In the genomic region with DNA sequence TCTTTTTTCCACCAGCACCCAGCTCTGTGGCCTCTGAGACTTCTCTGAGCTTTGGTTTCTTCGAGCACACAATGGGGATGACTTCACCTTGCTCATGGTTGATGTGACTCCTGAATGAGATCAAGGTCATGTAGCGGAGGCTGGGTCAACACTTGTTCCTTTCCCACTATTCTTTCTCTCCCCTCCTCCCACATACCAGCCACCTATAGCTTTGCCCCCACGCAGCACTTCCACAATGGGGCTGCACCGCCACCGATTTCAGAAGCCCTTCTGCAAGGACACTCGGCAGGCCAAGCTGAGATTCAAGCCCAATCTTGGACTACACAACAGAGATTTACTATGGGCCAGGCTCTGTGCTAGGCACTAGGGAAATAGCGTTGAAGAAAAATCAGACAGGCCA, we compare ENCODE assay signal across 22 cellular contexts.
"Had no signal": no experiment of that assay in that cellular context is flagged by ENCODE, and none has a peak within 500 bp of the region (broad histone marks: within the 10 kb centered on the region; RNA-seq: fewer than 3 reads in every experiment).

No MANE protein-coding gene starts in this region.

- H3K4me3 Mint-ChIP-seq: activated CD4-positive, alpha-beta T cell treated with anti-CD3 and anti-CD28 coated beads, Interleukin-2, amount 10 ng/mL, durations not matched to agents 7 days and 5 days; activated naive CD4-positive, alpha-beta T cell treated with anti-CD3 and anti-CD28 coated beads for 36 hours; activated T-cell treated with anti-CD3 and anti-CD28 coated beads, Interleukin-2, amount 50 U/mL, for 4 hours; T-helper 2 cell treated with Interferon-gamma antibody and Interleukin-4, amounts not matched to agents 5 μg/mL and 100 μg/mL, for 36 hours had no signal

- H3K27me3 Mint-ChIP-seq: activated CD4-positive, alpha-beta T cell treated with anti-CD3 and anti-CD28 coated beads, Interleukin-2, amount 10 ng/mL, durations not matched to agents 7 days and 5 days had no signal

- H3K9ac ChIP-seq: SK-N-SH had no signal

- H3K27ac Mint-ChIP-seq: activated CD4-positive, alpha-beta T cell treated with anti-CD3 and anti-CD28 coated beads, Interleukin-2, amount 10 ng/mL, durations not matched to agents 7 days and 5 days; activated naive CD4-positive, alpha-beta T cell treated with anti-CD3 and anti-CD28 coated beads for 36 hours; activated T-helper 2 cell treated with anti-CD3 and anti-CD28 coated beads, Interferon-gamma antibody, Interleukin-2, Interleukin-4, amounts not matched to agents 10 μg/mL and 5 μg/mL and 100 μg/mL, durations not matched to agents 14 hours and 24 hours and 36 hours; T-helper 2 cell treated with Interferon-gamma antibody and Interleukin-4, amounts not matched to agents 5 μg/mL and 100 μg/mL, for 36 hours had no signal

- H3K9me3 ChIP-seq: psoas muscle, SK-N-SH, stomach, suprapubic skin, tibial nerve, uterus had no signal

- DNase-seq: activated CD4-positive, alpha-beta T cell treated with anti-CD3 and anti-CD28 coated beads, Interleukin-2, amount 10 ng/mL, durations not matched to agents 7 days and 5 days; activated CD4-positive, CD25-positive, alpha-beta regulatory T cell treated with anti-CD3 and anti-CD28 coated beads, Interleukin-2, amount 50 U/mL, for 72 hours; activated naive CD4-positive, alpha-beta T cell treated with anti-CD3 and anti-CD28 coated beads for 36 hours; activated T-cell treated with anti-CD3 and anti-CD28 coated beads, Interleukin-2, amount 50 U/mL, for 4 hours; cerebellar nuclear complex; effector CD4-positive, alpha-beta T cell; foreskin melanocyte; glutamatergic neuron; left ventricle myocardium superior; psoas muscle; SK-N-SH; stimulated activated CD4-positive, alpha-beta T cell treated with anti-CD3 and anti-CD28 coated beads, Interleukin-1b, Interleukin-23, amount 100 ng/mL, for 48 hours; stomach; uterus had no signal

- ATAC-seq: activated T-cell treated with anti-CD3 and anti-CD28 coated beads, Interleukin-2, amount 50 U/mL, for 4 hours; esophagus mucosa; left ventricle myocardium superior; psoas muscle had no signal

- H3K4me2 ChIP-seq: hepatocyte, SK-N-SH had no signal

- H3K4me3 ChIP-seq: coronary artery, hepatocyte, psoas muscle, stomach, suprapubic skin, tibial nerve, uterus had no signal

- H3K27me3 ChIP-seq: hepatocyte, stomach, suprapubic skin, tibial nerve, uterus had no signal

- H3K9me3 Mint-ChIP-seq: activated CD4-positive, alpha-beta T cell treated with anti-CD3 and anti-CD28 coated beads, Interleukin-2, amount 10 ng/mL, durations not matched to agents 7 days and 5 days; activated naive CD4-positive, alpha-beta T cell treated with anti-CD3 and anti-CD28 coated beads for 36 hours; activated T-cell treated with anti-CD3 and anti-CD28 coated beads, Interleukin-2, amount 50 U/mL, for 4 hours; activated T-helper 2 cell treated with anti-CD3 and anti-CD28 coated beads, Interferon-gamma antibody, Interleukin-2, Interleukin-4, amounts not matched to agents 10 μg/mL and 5 μg/mL and 100 μg/mL, durations not matched to agents 14 hours and 24 hours and 36 hours; T-helper 2 cell treated with Interferon-gamma antibody and Interleukin-4, amounts not matched to agents 5 μg/mL and 100 μg/mL, for 36 hours had no signal

- H3K36me3 ChIP-seq: uterus had no signal

- H3K4me1 ChIP-seq: suprapubic skin, tibial nerve, uterus had no signal

- H3K79me2 ChIP-seq: hepatocyte had no signal

- H2AFZ ChIP-seq: hepatocyte had no signal

- H3K27ac ChIP-seq: coronary artery, hepatocyte, psoas muscle, suprapubic skin, tibial nerve, uterus, VCaP had no signal
